ENCODE assay signal across 24 cellular contexts in the genomic region with DNA sequence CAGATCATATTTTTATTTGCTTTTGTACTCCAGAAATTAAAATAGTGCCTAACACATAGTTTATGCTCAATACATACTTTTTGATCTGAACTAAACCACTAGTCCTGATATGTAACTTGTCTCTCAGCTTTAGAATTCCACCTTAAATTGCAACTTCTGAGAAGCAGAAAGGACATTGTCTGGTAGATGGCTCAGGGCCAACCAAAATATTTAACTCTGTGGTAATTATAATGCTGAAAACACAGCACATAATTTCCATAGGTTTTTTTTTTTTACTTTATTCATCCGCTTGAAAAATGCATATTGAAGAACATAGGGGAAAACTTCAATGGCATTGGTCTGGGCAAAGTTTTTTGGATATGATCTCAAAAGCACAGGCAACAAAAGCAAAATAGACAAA. TPM values are rescaled to one million over a fixed set of nuclear protein-coding genes. Genes with fewer than 3 reads are reported as not detected.
DNase-seq lines count a peak whose midpoint lies in the region; ATAC-seq, FAIRE-seq and TF ChIP-seq lines count a peak whose summit lies in the region.
"Had no signal": no experiment of that assay in that cellular context is flagged by ENCODE, and none has a peak within 500 bp of the region (broad histone marks: within the 10 kb centered on the region; RNA-seq: fewer than 3 reads in every experiment).

No MANE protein-coding gene starts in this region.

- no peak for ATAC-seq in HG03439 (IDR thresholded peaks at IDR 0.05; ENCODE audit: unreplicated experiment)
- ATAC-seq: activated naive CD4-positive, alpha-beta T cell treated with anti-CD3 and anti-CD28 coated beads, Interleukin-2, amount 50 U/mL, for 72 hours; HepG2 had no signal

- DNase-seq in Daoy (ENCODE audit: low read depth) (peak; percentile 34), RPMI7951 (ENCODE audit: low read depth) (peak; percentile 57), dermis blood vessel endothelial cell (peak; percentile 92), iris pigment epithelial cell (ENCODE audit: low read depth) (peak; percentile 82), frontal cortex (ENCODE audit: low spot score in 2 of 2) (no peak), GM10266 (ENCODE audit: extremely low spot score) (no peak), COLO829 (ENCODE audit: low spot score) (no peak)
- DNase-seq: activated CD4-positive, alpha-beta T cell treated with anti-CD3 and anti-CD28 coated beads for 1 hour; activated CD8-positive, alpha-beta memory T cell treated with anti-CD3 and anti-CD28 coated beads for 24 hours; activated T-cell treated with anti-CD3 and anti-CD28 coated beads, Interleukin-2, amount 50 U/mL, for 48 hours; Calu3; caudate nucleus; hippocampal formation; islet precursor cell; MM.1S; naive B cell; NCI-H187 treated with DMSO at 0.1 percent for 48 hours; ovary; Peyer's patch; stimulated activated CD4-positive, alpha-beta T cell treated with anti-CD3 and anti-CD28 coated beads, Interleukin-4, amount 100 ng/mL, for 4 hours had no signal

- no peak for FAIRE-seq in frontal cortex (lab: Jason Lieb, UNC)
- FAIRE-seq: A204.1, HepG2 had no signal

- no peak for TF ChIP-seq CTCF in GM10266 (IDR thresholded peaks at IDR 0.05; ENCODE audit: control insufficient read depth, insufficient read depth, low read depth, missing control alignments)

RNA-seq across cellular contexts. Expression of a gene that starts 59.3 kb away (rescaled TPM):
- total RNA-seq in Daoy (2014; rRNA removed; shearing (Covaris generic)) = 0.29 TPM in 1 of 2 replicates, not detected in the other
- total RNA-seq in RPMI7951 (2014; rRNA removed; shearing (Covaris generic)) = 2.4 and 4.1 TPM in 2 replicates
- total RNA-seq in dermis blood vessel endothelial cell (0.19 and 0.34 TPM in 2 replicates), frontal cortex (not detected)

Comparison
In these comparisons a context has a peak if more than half of its experiments do, and no peak if none do; other contexts are left out.
1. DNase-seq: peak in Daoy (single experiment), RPMI7951 (single experiment), dermis blood vessel endothelial cell (single experiment) and iris pigment epithelial cell (single experiment); none in frontal cortex (0 of 2), GM10266 (single experiment) and COLO829 (single experiment).